Comparison of ENCODE assay signal across 8 cellular contexts in genomic region chrX:19566359-19567141, GRCh38. TPM values are rescaled to one million over a fixed set of nuclear protein-coding genes. Genes with fewer than 3 reads are reported as not detected.
DNase-seq lines count a peak whose midpoint lies in the region; ATAC-seq and TF ChIP-seq lines count a peak whose summit lies in the region.

No MANE protein-coding gene starts in this region.

- peaks cover 9% of the 10 kb centered on the region for H3K4me1 ChIP-seq in CD4-positive, alpha-beta memory T cell (ENCODE audit: insufficient read depth, low read length)

- H3K36me3 ChIP-seq in CD4-positive, alpha-beta memory T cell (ENCODE audit: insufficient read depth, low read length): peaks cover 3% of the 10 kb centered on the region
- no peaks in the 10 kb centered on the region for H3K36me3 ChIP-seq in WERI-Rb-1

- H3K4me3 ChIP-seq in CD4-positive, alpha-beta memory T cell (ENCODE audit: low read length in 2 of 2): no peak overlapping the region
- no peak overlapping the region for H3K4me3 ChIP-seq in WERI-Rb-1 (ENCODE audit: low read depth, low read length)

- CTCF ChIA-PET in CD4-positive, alpha-beta memory T cell (lab: Charles Lee; ENCODE audit: partially characterized antibody): no interaction called here

- no peak overlapping the region for H3K27ac ChIP-seq in CD4-positive, alpha-beta memory T cell (ENCODE audit: low read depth, low read length)
- H3K27ac ChIP-seq in WERI-Rb-1: no peak overlapping the region; the same call in 1 of the 2 replicates

- no peaks in the 10 kb centered on the region for H3K9me3 ChIP-seq in CD4-positive, alpha-beta memory T cell (ENCODE audit: control insufficient read depth in 1 of 2, low read length in 2 of 2)
- H3K9me3 ChIP-seq in WERI-Rb-1 (ENCODE audit: severe bottlenecking): no peaks in the 10 kb centered on the region

- TF ChIP-seq CTCF in WERI-Rb-1 (IDR thresholded peaks at IDR 0.05; ENCODE audit: low read depth, low read length): no peak

- ATAC-seq in GM19455 (IDR thresholded peaks at IDR 0.05; ENCODE audit: unreplicated experiment): peak; percentile 63
- peak; percentile 89 for ATAC-seq in activated naive CD8-positive, alpha-beta T cell treated with anti-CD3 and anti-CD28 coated beads, Interleukin-2, amount 50 U/mL, for 24 hours
- peak; percentile 91 to 92 for ATAC-seq in natural killer cell treated with Interleukin-12 subunit alpha and Interleukin-12 subunit beta and Interleukin-15 and Interleukin-18, amount 100 ng/mL, for 72 hours
- ATAC-seq in GM21825 (IDR thresholded peaks at IDR 0.05; ENCODE audit: unreplicated experiment): no peak

- intact Hi-C loops in CD4-positive, alpha-beta memory T cell (cut with micrococcal nuclease): no loop called here

- H3K27ac Mint-ChIP-seq in CD4-positive, alpha-beta memory T cell: peak overlapping the region in 6 of 7 donors; percentile 30 to 77 (median 42)
- peak overlapping the region; percentile 98 for H3K27ac Mint-ChIP-seq in activated naive CD8-positive, alpha-beta T cell treated with anti-CD3 and anti-CD28 coated beads, Interleukin-2, amount 50 U/mL, for 24 hours
- peak overlapping the region; percentile 86 to 90 for H3K27ac Mint-ChIP-seq in natural killer cell treated with Interleukin-12 subunit alpha and Interleukin-12 subunit beta and Interleukin-15 and Interleukin-18, amount 100 ng/mL, for 72 hours

- peaks cover 18 to 28% (median 27%) of the 10 kb centered on the region in 4 donors for H3K4me1 Mint-ChIP-seq in CD4-positive, alpha-beta memory T cell
- peaks cover 71% of the 10 kb centered on the region for H3K4me1 Mint-ChIP-seq in activated naive CD8-positive, alpha-beta T cell treated with anti-CD3 and anti-CD28 coated beads, Interleukin-2, amount 50 U/mL, for 24 hours
- peaks cover 21 to 25% of the 10 kb centered on the region in 2 donors for H3K4me1 Mint-ChIP-seq in natural killer cell treated with Interleukin-12 subunit alpha and Interleukin-12 subunit beta and Interleukin-15 and Interleukin-18, amount 100 ng/mL, for 72 hours (ENCODE audit: low read depth in 2 of 2)

- POLR2A ChIA-PET in CD4-positive, alpha-beta memory T cell (lab: Charles Lee; ENCODE audit: partially characterized antibody): interaction anchor here (0.5 kb wide), 1 partner anchor 205 kb away, joined by 3 read pairs; no protein-coding TSS in a partner anchor

- peak in 2 of 5 donors; percentile 20 to 40 for DNase-seq in CD4-positive, alpha-beta memory T cell
- DNase-seq in NAMALWA (ENCODE audit: low spot score) (peak; percentile 20), NCI-H1694 treated with DMSO at 0.1 percent for 48 hours (lab: John Stamatoyannopoulos, UW) (no peak), WERI-Rb-1 (no peak)
- peak; percentile 29 for DNase-seq in activated naive CD8-positive, alpha-beta T cell treated with anti-CD3 and anti-CD28 coated beads, Interleukin-2, amount 50 U/mL, for 24 hours
- DNase-seq in natural killer cell treated with Interleukin-12 subunit alpha and Interleukin-12 subunit beta and Interleukin-15 and Interleukin-18, amount 100 ng/mL, for 72 hours (ENCODE audit: low spot score): peak; percentile 66

- H3K27me3 ChIP-seq in CD4-positive, alpha-beta memory T cell (ENCODE audit: insufficient read depth, low read length): no peaks in the 10 kb centered on the region
- no peaks in the 10 kb centered on the region for H3K27me3 ChIP-seq in WERI-Rb-1 (ENCODE audit: insufficient read depth, low read depth, severe bottlenecking)

- no peaks in the 10 kb centered on the region for H3K9me3 Mint-ChIP-seq in CD4-positive, alpha-beta memory T cell
- H3K9me3 Mint-ChIP-seq in activated naive CD8-positive, alpha-beta T cell treated with anti-CD3 and anti-CD28 coated beads, Interleukin-2, amount 50 U/mL, for 24 hours: no peaks in the 10 kb centered on the region
- H3K9me3 Mint-ChIP-seq in natural killer cell treated with Interleukin-12 subunit alpha and Interleukin-12 subunit beta and Interleukin-15 and Interleukin-18, amount 100 ng/mL, for 72 hours: no peaks in the 10 kb centered on the region

- H3K36me3 Mint-ChIP-seq in CD4-positive, alpha-beta memory T cell: peaks cover 9 to 54% of the 10 kb centered on the region in 2 donors
- H3K36me3 Mint-ChIP-seq in activated naive CD8-positive, alpha-beta T cell treated with anti-CD3 and anti-CD28 coated beads, Interleukin-2, amount 50 U/mL, for 24 hours (ENCODE audit: low read depth): peaks cover 27% of the 10 kb centered on the region
- H3K36me3 Mint-ChIP-seq in natural killer cell treated with Interleukin-12 subunit alpha and Interleukin-12 subunit beta and Interleukin-15 and Interleukin-18, amount 100 ng/mL, for 72 hours: peaks cover 4% of the 10 kb centered on the region

- H3K4me3 Mint-ChIP-seq in CD4-positive, alpha-beta memory T cell: peak overlapping the region in 3 of 8 donors; percentile 11 to 59 (median 28)
- H3K4me3 Mint-ChIP-seq in activated naive CD8-positive, alpha-beta T cell treated with anti-CD3 and anti-CD28 coated beads, Interleukin-2, amount 50 U/mL, for 24 hours: peak overlapping the region; percentile 63
- H3K4me3 Mint-ChIP-seq in natural killer cell treated with Interleukin-12 subunit alpha and Interleukin-12 subunit beta and Interleukin-15 and Interleukin-18, amount 100 ng/mL, for 72 hours: peak overlapping the region; percentile 66

- H3K27me3 Mint-ChIP-seq in CD4-positive, alpha-beta memory T cell: no peaks in the 10 kb centered on the region
- no peaks in the 10 kb centered on the region for H3K27me3 Mint-ChIP-seq in activated naive CD8-positive, alpha-beta T cell treated with anti-CD3 and anti-CD28 coated beads, Interleukin-2, amount 50 U/mL, for 24 hours
- H3K27me3 Mint-ChIP-seq in natural killer cell treated with Interleukin-12 subunit alpha and Interleukin-12 subunit beta and Interleukin-15 and Interleukin-18, amount 100 ng/mL, for 72 hours: no peaks in the 10 kb centered on the region

RNA-seq across cellular contexts. Expression of gene MAP3K15, which starts 51.2 kb away (rescaled TPM):
- not detected for total RNA-seq in CD4-positive, alpha-beta memory T cell
- polyA plus RNA-seq in CD4-positive, alpha-beta memory T cell: not detected
- under 1 TPM in 1 of 2 donors, not detected in 1; 0.17 TPM for total RNA-seq in natural killer cell treated with Interleukin-12 subunit alpha and Interleukin-12 subunit beta and Interleukin-15 and Interleukin-18, amount 100 ng/mL, for 72 hours

Comparison
In these comparisons a context has a peak if more than half of its experiments do, and no peak if none do; other contexts are left out.
1. DNase-seq: peak in NAMALWA (single experiment), activated naive CD8-positive, alpha-beta T cell treated with anti-CD3 and anti-CD28 coated beads, Interleukin-2, amount 50 U/mL, for 24 hours (single experiment) and natural killer cell treated with Interleukin-12 subunit alpha and Interleukin-12 subunit beta and Interleukin-15 and Interleukin-18, amount 100 ng/mL, for 72 hours (single experiment); none in NCI-H1694 treated with DMSO at 0.1 percent for 48 hours (single experiment) and WERI-Rb-1 (single experiment).
2. H3K27ac Mint-ChIP-seq: peak in every context shown above with its lines; median percentile 98 in activated naive CD8-positive, alpha-beta T cell treated with anti-CD3 and anti-CD28 coated beads, Interleukin-2, amount 50 U/mL, for 24 hours; 88 in natural killer cell treated with Interleukin-12 subunit alpha and Interleukin-12 subunit beta and Interleukin-15 and Interleukin-18, amount 100 ng/mL, for 72 hours; 42 in CD4-positive, alpha-beta memory T cell.